13 cellular contexts compared by ENCODE assay signal in the genomic region with DNA sequence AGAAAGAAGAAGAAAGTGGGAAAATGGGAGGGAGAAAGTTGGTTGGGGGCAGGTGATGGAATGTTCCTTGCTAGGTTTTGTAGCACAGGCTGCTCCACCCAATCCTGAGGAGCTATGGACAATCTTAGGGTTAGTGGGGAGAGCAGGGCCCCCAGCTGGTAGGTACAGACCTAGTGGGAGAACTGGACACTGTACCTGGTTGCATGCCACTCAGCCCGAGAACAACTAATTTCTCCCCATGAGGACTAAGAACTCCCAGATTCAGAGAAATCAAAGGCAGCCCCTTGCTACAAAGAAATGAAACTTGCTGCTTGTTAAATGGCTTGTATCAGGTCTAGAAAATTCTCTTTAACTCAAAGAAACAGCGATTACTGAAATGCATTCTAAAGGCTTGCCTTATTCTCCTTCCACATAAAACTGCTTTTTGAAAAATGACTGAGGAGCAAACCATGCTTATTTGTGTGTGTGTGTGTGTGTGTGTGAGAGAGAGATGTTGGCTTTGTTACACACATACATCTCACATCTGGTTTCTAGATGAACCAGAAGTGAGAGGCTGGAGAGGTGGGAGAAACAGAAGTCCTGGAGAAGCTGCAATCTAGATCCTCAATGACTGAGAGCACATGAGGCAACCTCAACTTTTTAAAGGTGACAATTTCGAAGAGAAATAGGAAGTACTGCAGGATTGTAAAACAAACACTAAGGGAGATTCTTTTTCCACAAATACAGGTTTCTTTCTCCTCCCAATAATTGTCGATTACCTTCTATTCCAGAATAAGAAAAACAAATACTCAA. TPM values are rescaled to one million over a fixed set of nuclear protein-coding genes. Genes with fewer than 3 reads are reported as not detected.
A peak's percentile ranks its signal among the peaks of the same experiment; 100 is the strongest.
DNase-seq lines count a peak whose midpoint lies in the region; ATAC-seq and TF ChIP-seq lines count a peak whose summit lies in the region.
"Had no signal": no experiment of that assay in that cellular context is flagged by ENCODE, and none has a peak within 500 bp of the region (broad histone marks: within the 10 kb centered on the region; RNA-seq: fewer than 3 reads in every experiment).

No MANE protein-coding gene starts in this region.

- no peak for DNase-seq in CD14-positive monocyte (ENCODE audit: low spot score)
- peak; percentile 20 for DNase-seq in HCEC 1CT
- DNase-seq in T-helper 17 cell, result no peak
- no peak for DNase-seq in immature natural killer cell
- no peak for DNase-seq in NCI-H1436 treated with DMSO at 0.1 percent for 48 hours (lab: John Stamatoyannopoulos, UW)
- no peak for DNase-seq in hippocampal formation (lab: John Stamatoyannopoulos, UW)
- DNase-seq: activated CD4-positive, CD25-positive, alpha-beta regulatory T cell; NCI-H748 treated with DMSO at 0.1 percent for 48 hours; stimulated activated CD4-positive, alpha-beta T cell treated with anti-CD3 and anti-CD28 coated beads, Interleukin-4, amount 100 ng/mL, for 1 hour; stimulated activated naive CD4-positive, alpha-beta T cell treated with Interleukin-2 at 50 U/mL for 16 hours had no signal

- peak overlapping the region in 1 of 2 donors; percentile 59 for H3K4me3 Mint-ChIP-seq in CD14-positive monocyte
- H3K4me3 Mint-ChIP-seq in T-helper 17 cell, result peak overlapping the region; percentile 88
- peak overlapping the region; percentile 72 to 81 (median 78) for H3K4me3 Mint-ChIP-seq in immature natural killer cell

- no peaks in the 10 kb centered on the region for H3K9me3 ChIP-seq in T-helper 17 cell (ENCODE audit: control insufficient read depth, low read length, poor library complexity, severe bottlenecking)
- H3K9me3 ChIP-seq: SJSA1 had no signal

- intact Hi-C loops in CD14-positive monocyte (cut with micrococcal nuclease), result no loop called here

- H3K27ac Mint-ChIP-seq in CD14-positive monocyte, result peak overlapping the region in 6 of 7 donors; percentile 17 to 68 (median 52)
- peak overlapping the region; percentile 100 for H3K27ac Mint-ChIP-seq in T-helper 17 cell
- H3K27ac Mint-ChIP-seq in immature natural killer cell, result peak overlapping the region; percentile 79 to 96 (median 94)

- peaks cover 0 to 2% (median 0%) of the 10 kb centered on the region in 3 donors for H3K27me3 Mint-ChIP-seq in CD14-positive monocyte (ENCODE audit: low read depth in 3 of 3)
- no peaks in the 10 kb centered on the region for H3K27me3 Mint-ChIP-seq in T-helper 17 cell
- peaks cover 0 to 3% (median 2%) of the 10 kb centered on the region in 3 donors for H3K27me3 Mint-ChIP-seq in immature natural killer cell (ENCODE audit: low read depth in 3 of 3)

- TF ChIP-seq CTCF in CD14-positive monocyte (IDR thresholded peaks at IDR 0.05), result no peak

- H3K36me3 Mint-ChIP-seq in CD14-positive monocyte (peaks cover 54 to 75% of the 10 kb centered on the region in 2 donors), T-helper 17 cell (ENCODE audit: low read depth) (peaks cover 11% of the 10 kb centered on the region), immature natural killer cell (peaks cover 11 to 28% (median 15%) of the 10 kb centered on the region in 3 donors)

- ATAC-seq in T-helper 17 cell, result no peak
- no peak for ATAC-seq in GM18858 (IDR thresholded peaks at IDR 0.05; ENCODE audit: unreplicated experiment)
- ATAC-seq in GM19023 (IDR thresholded peaks at IDR 0.05; ENCODE audit: unreplicated experiment), result no peak

- peaks cover 84% of the 10 kb centered on the region for H3K4me1 Mint-ChIP-seq in CD14-positive monocyte
- peaks cover 88% of the 10 kb centered on the region for H3K4me1 Mint-ChIP-seq in T-helper 17 cell
- peaks cover 95 to 100% of the 10 kb centered on the region in 2 donors for H3K4me1 Mint-ChIP-seq in immature natural killer cell

- H3K9me3 Mint-ChIP-seq in CD14-positive monocyte (no peaks in the 10 kb centered on the region), immature natural killer cell (no peaks in the 10 kb centered on the region)

RNA-seq across cellular contexts. Expression of a gene that starts 28.9 kb away (rescaled TPM):
- polyA plus RNA-seq in CD14-positive monocyte (100 to 1,000 TPM in 1 of 2 donors, 10 to 100 TPM in 1; 75.3 to 141 TPM), immature natural killer cell (100 to 1,000 TPM in 1 of 3 donors, 10 to 100 TPM in 2; 50.6 to 205 (median 80.2) TPM)
- 100 to 1,000 TPM; 499 to 517 TPM for total RNA-seq in T-helper 17 cell
